18 cellular contexts compared by ENCODE assay signal in the genomic region with DNA sequence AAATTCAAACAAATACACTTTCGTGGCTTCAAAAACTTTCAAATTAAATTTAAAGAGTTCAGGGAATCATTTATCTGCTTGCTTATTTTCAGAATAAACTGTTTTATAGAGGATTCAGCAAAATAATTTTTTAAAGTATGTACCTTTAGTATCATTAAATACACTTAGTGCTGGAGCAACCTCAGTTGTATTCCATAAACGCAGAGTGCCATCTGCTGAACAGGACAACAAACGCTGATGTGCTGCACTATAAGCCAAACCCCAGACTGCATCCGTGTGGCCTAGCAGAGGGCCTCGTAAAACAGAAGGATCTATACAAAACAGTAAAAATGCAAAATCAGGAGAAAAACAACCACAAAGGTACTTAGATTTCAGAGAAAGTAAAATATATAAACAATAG.
A peak's percentile ranks its signal among the peaks of the same experiment; 100 is the strongest.
DNase-seq lines count a peak whose midpoint lies in the region; ATAC-seq and TF ChIP-seq lines count a peak whose summit lies in the region.
"Had no signal": no experiment of that assay in that cellular context is flagged by ENCODE, and none has a peak within 500 bp of the region (broad histone marks: within the 10 kb centered on the region; RNA-seq: fewer than 3 reads in every experiment).

No MANE protein-coding gene starts in this region.

- no peak for ATAC-seq in lower lobe of right lung
- ATAC-seq in sciatic nerve, result no peak

- H3K9me3 Mint-ChIP-seq in nephron progenitor cell, result peaks cover under 1% of the 10 kb centered on the region
- no peaks in the 10 kb centered on the region for H3K9me3 Mint-ChIP-seq in T-helper 2 cell treated with Interferon-gamma antibody and Interleukin-4, amounts not matched to agents 5 μg/mL and 100 μg/mL, for 36 hours

- peaks cover 34% of the 10 kb centered on the region for H3K36me3 Mint-ChIP-seq in nephron progenitor cell (ENCODE audit: low read depth)
- peaks cover 32% of the 10 kb centered on the region for H3K36me3 Mint-ChIP-seq in T-helper 2 cell treated with Interferon-gamma antibody and Interleukin-4, amounts not matched to agents 5 μg/mL and 100 μg/mL, for 36 hours (ENCODE audit: low read depth)

- H3K36me3 ChIP-seq in lower lobe of right lung, result peaks cover 72% of the 10 kb centered on the region

- H3K27me3 Mint-ChIP-seq in nephron progenitor cell (ENCODE audit: low read depth, poor library complexity), result peaks cover 3% of the 10 kb centered on the region
- no peaks in the 10 kb centered on the region for H3K27me3 Mint-ChIP-seq in T-helper 2 cell treated with Interferon-gamma antibody and Interleukin-4, amounts not matched to agents 5 μg/mL and 100 μg/mL, for 36 hours (ENCODE audit: low read depth)

- H3K9me3 ChIP-seq in lower lobe of right lung, result no peaks in the 10 kb centered on the region

- TF ChIP-seq CTCF in 22Rv1 (IDR thresholded peaks at IDR 0.05), result 0 out of 2 replicates have a peak, but pooled peaks have one; percentile 10
- peak; percentile 44; the same call in 1 of the 2 replicates for TF ChIP-seq CTCF in LNCAP (IDR thresholded peaks at IDR 0.05)
- peak; percentile 74 for TF ChIP-seq CTCF in VCaP (conservative IDR thresholded peaks at IDR 0.05)
- no peak for TF ChIP-seq CTCF in nephron progenitor cell (IDR thresholded peaks at IDR 0.05)
- TF ChIP-seq CTCF in lower lobe of right lung (IDR thresholded peaks at IDR 0.05), result no peak

- H3K27ac ChIP-seq in 22Rv1 (no peak overlapping the region), VCaP (no peak overlapping the region), lower lobe of right lung (no peak overlapping the region)
- H3K27ac ChIP-seq: KMS-11, PC-9 had no signal

- H3K27me3 ChIP-seq in lower lobe of right lung (ENCODE audit: low read depth), result no peaks in the 10 kb centered on the region

- peak overlapping the region; percentile 29 for H3K27ac Mint-ChIP-seq in nephron progenitor cell
- H3K27ac Mint-ChIP-seq in T-helper 2 cell treated with Interferon-gamma antibody and Interleukin-4, amounts not matched to agents 5 μg/mL and 100 μg/mL, for 36 hours, result no peak overlapping the region

- no peak overlapping the region for H3K4me3 ChIP-seq in lower lobe of right lung
- H3K4me3 ChIP-seq: PC-9 had no signal

- intact Hi-C loops in lower lobe of right lung (cut with DNase I) (no loop called here), sciatic nerve (cut with DNase I) (no loop called here)

- DNase-seq in nephron progenitor cell, result no peak
- DNase-seq in activated gamma-delta T cell treated with Interleukin-2 at 50 U/mL for 16 hours, result no peak
- DNase-seq in lower lobe of right lung, result no peak
- no peak for DNase-seq in sciatic nerve (ENCODE audit: low spot score)
- no peak for DNase-seq in T-helper 2 cell treated with Interferon-gamma antibody and Interleukin-4, amounts not matched to agents 5 μg/mL and 100 μg/mL, for 36 hours (ENCODE audit: low spot score)
- DNase-seq: C1 segment of cervical spinal cord, DND-41, NCI-H1048, NCI-H146, NCI-H2081 treated with DMSO at 0.1 percent for 48 hours, NCI-H2227 treated with DMSO at 0.1 percent for 48 hours, NCI-H510A treated with DMSO at 0.1 percent for 48 hours, NCI-H774, PC-9 had no signal

- no peaks in the 10 kb centered on the region for H3K4me1 ChIP-seq in lower lobe of right lung

- H3K4me1 Mint-ChIP-seq in nephron progenitor cell, result no peaks in the 10 kb centered on the region
- peaks cover 16% of the 10 kb centered on the region for H3K4me1 Mint-ChIP-seq in T-helper 2 cell treated with Interferon-gamma antibody and Interleukin-4, amounts not matched to agents 5 μg/mL and 100 μg/mL, for 36 hours (ENCODE audit: low read depth)

- no peak overlapping the region for H3K4me3 Mint-ChIP-seq in nephron progenitor cell
- no peak overlapping the region for H3K4me3 Mint-ChIP-seq in T-helper 2 cell treated with Interferon-gamma antibody and Interleukin-4, amounts not matched to agents 5 μg/mL and 100 μg/mL, for 36 hours

Comparison
In these comparisons a context has a peak if more than half of its experiments do, and no peak if none do; other contexts are left out.
1. CTCF ChIP-seq: peak in 22Rv1 (single experiment), LNCAP (single experiment) and VCaP (single experiment); none in nephron progenitor cell (single experiment) and lower lobe of right lung (single experiment).